20 cellular contexts compared by ENCODE assay signal in genomic region chr10:14285941-14286555, GRCh38.
"Had no signal": no experiment of that assay in that cellular context is flagged by ENCODE, and none has a peak within 500 bp of the region (broad histone marks: within the 10 kb centered on the region; RNA-seq: fewer than 3 reads in every experiment).

No MANE protein-coding gene starts in this region.

- H3K9me3 ChIP-seq: colonic mucosa, mucosa of descending colon had no signal

- H3K36me3 ChIP-seq: colonic mucosa, gastrocnemius medialis, heart right ventricle, left lung, lower lobe of right lung had no signal

- H3K4me3 ChIP-seq: colonic mucosa, gastrocnemius medialis, heart right ventricle, left lung, lower lobe of right lung, mucosa of descending colon had no signal

- DNase-seq: colonic mucosa; cortex of kidney; effector CD8-positive, alpha-beta T cell; effector memory CD8-positive, alpha-beta T cell; endodermal cell; erythroblast; foreskin fibroblast; foreskin melanocyte; gastrocnemius medialis; glutamatergic neuron; head of caudate nucleus; heart right ventricle; hippocampal formation; left cardiac atrium; left lung; left ventricle myocardium superior; lower lobe of right lung; mesenchymal stem cell; mucosa of descending colon had no signal

- H3K27me3 ChIP-seq: colonic mucosa, gastrocnemius medialis, left lung had no signal

- H3K4me1 ChIP-seq: colonic mucosa, gastrocnemius medialis, heart right ventricle, left lung, lower lobe of right lung had no signal

- H3K27ac ChIP-seq: colonic mucosa, epithelial cell of prostate, gastrocnemius medialis, heart right ventricle, left lung, lower lobe of right lung had no signal
